ENCODE assay signal across 1 cellular context in genomic region chr3:169662215-169663070, GRCh38.
A peak's percentile ranks its signal among the peaks of the same experiment; 100 is the strongest.
TF ChIP-seq lines count a peak whose summit lies in the region.

No MANE protein-coding gene starts in this region.

TF ChIP-seq in K562, 482 proteins besides CTCF, POLR2A, EP300 and RAD21 (continued from another document and continues in another):
- TF ChIP-seq, protein P1, sequence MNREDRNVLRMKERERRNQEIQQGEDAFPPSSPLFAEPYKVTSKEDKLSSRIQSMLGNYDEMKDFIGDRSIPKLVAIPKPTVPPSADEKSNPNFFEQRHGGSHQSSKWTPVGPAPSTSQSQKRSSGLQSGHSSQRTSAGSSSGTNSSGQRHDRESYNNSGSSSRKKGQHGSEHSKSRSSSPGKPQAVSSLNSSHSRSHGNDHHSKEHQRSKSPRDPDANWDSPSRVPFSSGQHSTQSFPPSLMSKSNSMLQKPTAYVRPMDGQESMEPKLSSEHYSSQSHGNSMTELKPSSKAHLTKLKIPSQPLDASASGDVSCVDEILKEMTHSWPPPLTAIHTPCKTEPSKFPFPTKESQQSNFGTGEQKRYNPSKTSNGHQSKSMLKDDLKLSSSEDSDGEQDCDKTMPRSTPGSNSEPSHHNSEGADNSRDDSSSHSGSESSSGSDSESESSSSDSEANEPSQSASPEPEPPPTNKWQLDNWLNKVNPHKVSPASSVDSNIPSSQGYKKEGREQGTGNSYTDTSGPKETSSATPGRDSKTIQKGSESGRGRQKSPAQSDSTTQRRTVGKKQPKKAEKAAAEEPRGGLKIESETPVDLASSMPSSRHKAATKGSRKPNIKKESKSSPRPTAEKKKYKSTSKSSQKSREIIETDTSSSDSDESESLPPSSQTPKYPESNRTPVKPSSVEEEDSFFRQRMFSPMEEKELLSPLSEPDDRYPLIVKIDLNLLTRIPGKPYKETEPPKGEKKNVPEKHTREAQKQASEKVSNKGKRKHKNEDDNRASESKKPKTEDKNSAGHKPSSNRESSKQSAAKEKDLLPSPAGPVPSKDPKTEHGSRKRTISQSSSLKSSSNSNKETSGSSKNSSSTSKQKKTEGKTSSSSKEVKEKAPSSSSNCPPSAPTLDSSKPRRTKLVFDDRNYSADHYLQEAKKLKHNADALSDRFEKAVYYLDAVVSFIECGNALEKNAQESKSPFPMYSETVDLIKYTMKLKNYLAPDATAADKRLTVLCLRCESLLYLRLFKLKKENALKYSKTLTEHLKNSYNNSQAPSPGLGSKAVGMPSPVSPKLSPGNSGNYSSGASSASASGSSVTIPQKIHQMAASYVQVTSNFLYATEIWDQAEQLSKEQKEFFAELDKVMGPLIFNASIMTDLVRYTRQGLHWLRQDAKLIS (CRISPR knock-in tag; IDR thresholded peaks at IDR 0.05), result no peak
- TF ChIP-seq NFATC3 (IDR thresholded peaks at IDR 0.05) (no peak), ZFP30 (CRISPR knock-in tag; IDR thresholded peaks at IDR 0.05; ENCODE audit: borderline replicate concordance) (no peak), MCM3 (IDR thresholded peaks at IDR 0.05) (no peak), KDM5B (IDR thresholded peaks at IDR 0.05; ENCODE audit: insufficient replicate concordance, low read depth, low read length) (no peak), MAZ (CRISPR knock-in tag; conservative IDR thresholded peaks at IDR 0.05 in 1 of 2, IDR thresholded peaks at IDR 0.05 in 1 of 2) (peak in 1 of 2 experiments; percentile 80; a peak in 3 of 4 replicates), GABPB1 (CRISPR knock-in tag; IDR thresholded peaks at IDR 0.05) (peak; percentile 54; the same call in 1 of the 2 replicates), KLF1 (tag; IDR thresholded peaks at IDR 0.05) (no peak), STAT5B (CRISPR knock-in tag; IDR thresholded peaks at IDR 0.05) (no peak), HSF4 (CRISPR knock-in tag; IDR thresholded peaks at IDR 0.05; ENCODE audit: borderline replicate concordance) (no peak), NBN (IDR thresholded peaks at IDR 0.05; ENCODE audit: low read depth) (no peak), SRSF1 (IDR thresholded peaks at IDR 0.05; ENCODE audit: low read depth, low read length) (no peak), ZNF77 (CRISPR knock-in tag; IDR thresholded peaks at IDR 0.05) (no peak), RFX5 (IDR thresholded peaks at IDR 0.05; ENCODE audit: low read depth, low read length) (no peak), SMAD4 (CRISPR knock-in tag; conservative IDR thresholded peaks at IDR 0.05) (peak; percentile 53), SAP30 (IDR thresholded peaks at IDR 0.05; ENCODE audit: borderline replicate concordance, insufficient read depth, low read depth, low read length, poor library complexity, severe bottlenecking) (no peak), TCF7 (IDR thresholded peaks at IDR 0.05; ENCODE audit: borderline replicate concordance) (no peak), ARID1B (IDR thresholded peaks at IDR 0.05) (no peak), ZNF583 (CRISPR knock-in tag; IDR thresholded peaks at IDR 0.05) (no peak), NCOA1 (IDR thresholded peaks at IDR 0.05; ENCODE audit: low read depth) (no peak), ZNF584 (CRISPR knock-in tag; IDR thresholded peaks at IDR 0.05; ENCODE audit: low read depth) (no peak), MYNN (IDR thresholded peaks at IDR 0.05) (no peak), MYNN (CRISPR knock-in tag; IDR thresholded peaks at IDR 0.05) (no peak), ZNF134 (CRISPR knock-in tag; conservative IDR thresholded peaks at IDR 0.05) (no peak), ZC3H11A (IDR thresholded peaks at IDR 0.05; ENCODE audit: low read depth, low read length) (no peak), TAF9B (IDR thresholded peaks at IDR 0.05; ENCODE audit: partially characterized antibody) (no peak), TAF15 (IDR thresholded peaks at IDR 0.05; ENCODE audit: low read depth, low read length) (no peak), KDM4B (IDR thresholded peaks at IDR 0.05; ENCODE audit: borderline replicate concordance in 2 of 2, low read depth in 1 of 2) (no peak), ZNF277 (CRISPR knock-in tag; IDR thresholded peaks at IDR 0.05; ENCODE audit: borderline replicate concordance) (no peak)
- TF ChIP-seq, protein P2, sequence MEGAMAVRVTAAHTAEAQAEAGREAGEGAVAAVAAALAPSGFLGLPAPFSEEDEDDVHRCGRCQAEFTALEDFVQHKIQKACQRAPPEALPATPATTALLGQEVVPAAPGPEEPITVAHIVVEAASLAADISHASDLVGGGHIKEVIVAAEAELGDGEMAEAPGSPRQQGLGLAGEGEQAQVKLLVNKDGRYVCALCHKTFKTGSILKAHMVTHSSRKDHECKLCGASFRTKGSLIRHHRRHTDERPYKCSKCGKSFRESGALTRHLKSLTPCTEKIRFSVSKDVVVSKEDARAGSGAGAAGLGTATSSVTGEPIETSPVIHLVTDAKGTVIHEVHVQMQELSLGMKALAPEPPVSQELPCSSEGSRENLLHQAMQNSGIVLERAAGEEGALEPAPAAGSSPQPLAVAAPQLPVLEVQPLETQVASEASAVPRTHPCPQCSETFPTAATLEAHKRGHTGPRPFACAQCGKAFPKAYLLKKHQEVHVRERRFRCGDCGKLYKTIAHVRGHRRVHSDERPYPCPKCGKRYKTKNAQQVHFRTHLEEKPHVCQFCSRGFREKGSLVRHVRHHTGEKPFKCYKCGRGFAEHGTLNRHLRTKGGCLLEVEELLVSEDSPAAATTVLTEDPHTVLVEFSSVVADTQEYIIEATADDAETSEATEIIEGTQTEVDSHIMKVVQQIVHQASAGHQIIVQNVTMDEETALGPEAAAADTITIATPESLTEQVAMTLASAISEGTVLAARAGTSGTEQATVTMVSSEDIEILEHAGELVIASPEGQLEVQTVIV (CRISPR knock-in tag; IDR thresholded peaks at IDR 0.05; ENCODE audit: borderline replicate concordance), result no peak
- TF ChIP-seq, protein P3, sequence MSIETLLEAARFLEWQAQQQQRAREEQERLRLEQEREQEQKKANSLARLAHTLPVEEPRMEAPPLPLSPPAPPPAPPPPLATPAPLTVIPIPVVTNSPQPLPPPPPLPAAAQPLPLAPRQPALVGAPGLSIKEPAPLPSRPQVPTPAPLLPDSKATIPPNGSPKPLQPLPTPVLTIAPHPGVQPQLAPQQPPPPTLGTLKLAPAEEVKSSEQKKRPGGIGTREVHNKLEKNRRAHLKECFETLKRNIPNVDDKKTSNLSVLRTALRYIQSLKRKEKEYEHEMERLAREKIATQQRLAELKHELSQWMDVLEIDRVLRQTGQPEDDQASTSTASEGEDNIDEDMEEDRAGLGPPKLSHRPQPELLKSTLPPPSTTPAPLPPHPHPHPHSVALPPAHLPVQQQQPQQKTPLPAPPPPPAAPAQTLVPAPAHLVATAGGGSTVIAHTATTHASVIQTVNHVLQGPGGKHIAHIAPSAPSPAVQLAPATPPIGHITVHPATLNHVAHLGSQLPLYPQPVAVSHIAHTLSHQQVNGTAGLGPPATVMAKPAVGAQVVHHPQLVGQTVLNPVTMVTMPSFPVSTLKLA (conservative IDR thresholded peaks at IDR 0.05), result no peak
- TF ChIP-seq, protein P4, sequence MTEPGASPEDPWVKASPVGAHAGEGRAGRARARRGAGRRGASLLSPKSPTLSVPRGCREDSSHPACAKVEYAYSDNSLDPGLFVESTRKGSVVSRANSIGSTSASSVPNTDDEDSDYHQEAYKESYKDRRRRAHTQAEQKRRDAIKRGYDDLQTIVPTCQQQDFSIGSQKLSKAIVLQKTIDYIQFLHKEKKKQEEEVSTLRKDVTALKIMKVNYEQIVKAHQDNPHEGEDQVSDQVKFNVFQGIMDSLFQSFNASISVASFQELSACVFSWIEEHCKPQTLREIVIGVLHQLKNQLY (CRISPR knock-in tag; conservative IDR thresholded peaks at IDR 0.05), result no peak
- TF ChIP-seq, protein P5, sequence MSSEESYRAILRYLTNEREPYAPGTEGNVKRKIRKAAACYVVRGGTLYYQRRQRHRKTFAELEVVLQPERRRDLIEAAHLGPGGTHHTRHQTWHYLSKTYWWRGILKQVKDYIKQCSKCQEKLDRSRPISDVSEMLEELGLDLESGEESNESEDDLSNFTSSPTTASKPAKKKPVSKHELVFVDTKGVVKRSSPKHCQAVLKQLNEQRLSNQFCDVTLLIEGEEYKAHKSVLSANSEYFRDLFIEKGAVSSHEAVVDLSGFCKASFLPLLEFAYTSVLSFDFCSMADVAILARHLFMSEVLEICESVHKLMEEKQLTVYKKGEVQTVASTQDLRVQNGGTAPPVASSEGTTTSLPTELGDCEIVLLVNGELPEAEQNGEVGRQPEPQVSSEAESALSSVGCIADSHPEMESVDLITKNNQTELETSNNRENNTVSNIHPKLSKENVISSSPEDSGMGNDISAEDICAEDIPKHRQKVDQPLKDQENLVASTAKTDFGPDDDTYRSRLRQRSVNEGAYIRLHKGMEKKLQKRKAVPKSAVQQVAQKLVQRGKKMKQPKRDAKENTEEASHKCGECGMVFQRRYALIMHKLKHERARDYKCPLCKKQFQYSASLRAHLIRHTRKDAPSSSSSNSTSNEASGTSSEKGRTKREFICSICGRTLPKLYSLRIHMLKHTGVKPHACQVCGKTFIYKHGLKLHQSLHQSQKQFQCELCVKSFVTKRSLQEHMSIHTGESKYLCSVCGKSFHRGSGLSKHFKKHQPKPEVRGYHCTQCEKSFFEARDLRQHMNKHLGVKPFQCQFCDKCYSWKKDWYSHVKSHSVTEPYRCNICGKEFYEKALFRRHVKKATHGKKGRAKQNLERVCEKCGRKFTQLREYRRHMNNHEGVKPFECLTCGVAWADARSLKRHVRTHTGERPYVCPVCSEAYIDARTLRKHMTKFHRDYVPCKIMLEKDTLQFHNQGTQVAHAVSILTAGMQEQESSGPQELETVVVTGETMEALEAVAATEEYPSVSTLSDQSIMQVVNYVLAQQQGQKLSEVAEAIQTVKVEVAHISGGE (CRISPR knock-in tag; IDR thresholded peaks at IDR 0.05), result no peak
- TF ChIP-seq, protein P6, sequence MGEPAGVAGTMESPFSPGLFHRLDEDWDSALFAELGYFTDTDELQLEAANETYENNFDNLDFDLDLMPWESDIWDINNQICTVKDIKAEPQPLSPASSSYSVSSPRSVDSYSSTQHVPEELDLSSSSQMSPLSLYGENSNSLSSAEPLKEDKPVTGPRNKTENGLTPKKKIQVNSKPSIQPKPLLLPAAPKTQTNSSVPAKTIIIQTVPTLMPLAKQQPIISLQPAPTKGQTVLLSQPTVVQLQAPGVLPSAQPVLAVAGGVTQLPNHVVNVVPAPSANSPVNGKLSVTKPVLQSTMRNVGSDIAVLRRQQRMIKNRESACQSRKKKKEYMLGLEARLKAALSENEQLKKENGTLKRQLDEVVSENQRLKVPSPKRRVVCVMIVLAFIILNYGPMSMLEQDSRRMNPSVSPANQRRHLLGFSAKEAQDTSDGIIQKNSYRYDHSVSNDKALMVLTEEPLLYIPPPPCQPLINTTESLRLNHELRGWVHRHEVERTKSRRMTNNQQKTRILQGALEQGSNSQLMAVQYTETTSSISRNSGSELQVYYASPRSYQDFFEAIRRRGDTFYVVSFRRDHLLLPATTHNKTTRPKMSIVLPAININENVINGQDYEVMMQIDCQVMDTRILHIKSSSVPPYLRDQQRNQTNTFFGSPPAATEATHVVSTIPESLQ (CRISPR knock-in tag; IDR thresholded peaks at IDR 0.05), result no peak
